2 cellular contexts compared by ENCODE assay signal in the genomic region with DNA sequence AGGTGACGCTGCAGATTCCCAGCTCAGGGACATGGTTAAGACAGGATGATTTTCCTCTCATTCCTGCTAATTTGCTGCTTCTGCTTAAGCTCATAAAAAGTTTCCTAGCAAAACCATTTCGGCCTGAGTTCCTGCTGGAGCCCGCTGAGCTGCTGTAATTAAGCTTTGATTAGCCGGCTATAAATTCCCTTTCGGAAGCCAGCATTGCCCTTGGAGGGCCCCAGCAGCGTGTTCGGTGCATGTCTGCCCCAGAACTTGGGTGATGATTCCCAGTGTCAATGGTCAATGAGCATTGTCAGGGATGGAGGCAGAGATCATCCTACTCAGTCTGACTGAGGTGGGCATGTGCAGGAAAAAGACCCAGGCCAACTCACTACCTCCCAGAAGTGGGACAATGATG.
A peak's percentile ranks its signal among the peaks of the same experiment; 100 is the strongest.
TF ChIP-seq lines count a peak whose summit lies in the region.

No MANE protein-coding gene starts in this region.

TF ChIP-seq in HEK293, 187 proteins besides CTCF, POLR2A, EP300 and RAD21:
- peak; percentile 51 for TF ChIP-seq ZNF423 (tag by site-specific recombination; IDR thresholded peaks at IDR 0.05)
- no peak for TF ChIP-seq ZFP3 (tag by site-specific recombination; IDR thresholded peaks at IDR 0.05; ENCODE audit: low read depth)
- no peak for TF ChIP-seq ZNF362 (tag by site-specific recombination; IDR thresholded peaks at IDR 0.05)
- 0 out of 2 replicates have a peak, but pooled peaks have one; percentile 4 for TF ChIP-seq ZBTB8A (tag by site-specific recombination; IDR thresholded peaks at IDR 0.05)
- TF ChIP-seq ZBTB20 (tag by site-specific recombination; IDR thresholded peaks at IDR 0.05) = peak; percentile 78
- TF ChIP-seq OSR2 (tag by site-specific recombination; IDR thresholded peaks at IDR 0.05) = peak; percentile 54; the same call in 1 of the 2 replicates
- TF ChIP-seq ZIC2 (tag by site-specific recombination; IDR thresholded peaks at IDR 0.05) = peak; percentile 23; the same call in 1 of the 2 replicates

TF ChIP-seq in H1, 55 proteins besides CTCF, POLR2A, EP300 and RAD21:
- TF ChIP-seq GTF2F1 (IDR thresholded peaks at IDR 0.05; ENCODE audit: borderline replicate concordance, low read depth, low read length) (no peak), KDM1A (IDR thresholded peaks at IDR 0.05; ENCODE audit: borderline replicate concordance, low read length) (no peak), HDAC2 (IDR thresholded peaks at IDR 0.05; ENCODE audit: borderline replicate concordance in 1 of 2, low read depth in 2 of 2, low read length in 2 of 2) (no peak), SP4 (IDR thresholded peaks at IDR 0.05; ENCODE audit: low read length) (no peak), ATF2 (IDR thresholded peaks at IDR 0.05; ENCODE audit: low read length) (no peak), TAF1 (IDR thresholded peaks at IDR 0.05; ENCODE audit: low read depth, low read length) (no peak), CEBPB (IDR thresholded peaks at IDR 0.05; ENCODE audit: low read depth, low read length) (no peak), SIX5 (IDR thresholded peaks at IDR 0.05; ENCODE audit: low read depth, low read length) (no peak), CHD2 (IDR thresholded peaks at IDR 0.05; ENCODE audit: low read length) (no peak), YY1 (IDR thresholded peaks at IDR 0.05; ENCODE audit: low read depth, low read length) (no peak)
